In genomic region chr16:88742896-88743605, GRCh38 we compare ENCODE assay signal across 11 cellular contexts. TPM values are rescaled to one million over a fixed set of nuclear protein-coding genes. Genes with fewer than 3 reads are reported as not detected.
DNase-seq lines count a peak whose midpoint lies in the region; ATAC-seq and TF ChIP-seq lines count a peak whose summit lies in the region.
"Had no signal": no experiment of that assay in that cellular context is flagged by ENCODE, and none has a peak within 500 bp of the region (broad histone marks: within the 10 kb centered on the region; RNA-seq: fewer than 3 reads in every experiment).

No MANE protein-coding gene starts in this region.

- H3K4me1 ChIP-seq in BLaER1 (peaks cover 98% of the 10 kb centered on the region), OCI-LY7 (ENCODE audit: insufficient read depth, low read length, poor library complexity, severe bottlenecking) (peaks cover 55% of the 10 kb centered on the region)

- no peaks in the 10 kb centered on the region for H3K79me2 ChIP-seq in OCI-LY7 (ENCODE audit: insufficient read depth, low read depth, low read length)

- H3K4me2 ChIP-seq in BLaER1 (peak overlapping the region; percentile 88), OCI-LY7 (ENCODE audit: low read length) (peak overlapping the region; percentile 30; the same call in 1 of the 2 replicates)

- intact Hi-C loops in OCI-LY7 (cut with micrococcal nuclease; ENCODE audit: unreplicated experiment) (no loop called here), left colon (cut with DNase I, micrococcal nuclease) (loop anchor here in 1 of 2 donors (5.0 kb wide), 1 partner anchor 44 kb away; the partner anchor contains the start of gene PIEZO1)

- no peaks in the 10 kb centered on the region for H3K27me3 ChIP-seq in BLaER1

- no TSS peak for BruUV-seq in OCI-LY7 (replicated peaks; lab: Mats Ljungman, UMichigan)

- H3K27ac ChIP-seq in BLaER1 = no peak overlapping the region
- H3K27ac ChIP-seq in OCI-LY7 (ENCODE audit: low read depth, low read length, poor library complexity, severe bottlenecking) = no peak overlapping the region

- peaks cover 57% of the 10 kb centered on the region for H3K36me3 ChIP-seq in BLaER1
- H3K36me3 ChIP-seq in OCI-LY7 (ENCODE audit: insufficient read depth, low read length) = peaks cover 5% of the 10 kb centered on the region; the same call in 1 of the 2 replicates

- DNase-seq in COLO668 (lab: John Stamatoyannopoulos, UW; ENCODE audit: unreplicated experiment) (peak; percentile 77), OCI-LY7 (ENCODE audit: low spot score) (peak; percentile 59), left colon (peak in 1 of 2 donors; percentile 53), NCI-H510A treated with DMSO at 0.1 percent for 48 hours (lab: John Stamatoyannopoulos, UW) (no peak), NCI-H82 treated with DMSO at 0.1 percent for 48 hours (lab: John Stamatoyannopoulos, UW; ENCODE audit: unreplicated experiment) (no peak), SHP77 treated with DMSO at 0.1 percent for 48 hours (lab: John Stamatoyannopoulos, UW) (no peak)
- DNase-seq: GOT3, NCI-H226 had no signal

- no peak overlapping the region for H2AFZ ChIP-seq in OCI-LY7 (ENCODE audit: low read length)

- H4K20me1 ChIP-seq in BLaER1 = peaks cover 100% of the 10 kb centered on the region
- H4K20me1 ChIP-seq in OCI-LY7 (ENCODE audit: insufficient read depth, low read length) = no peaks in the 10 kb centered on the region

- H3K4me3 ChIP-seq in BLaER1 = no peak overlapping the region
- no peak overlapping the region for H3K4me3 ChIP-seq in OCI-LY7 (ENCODE audit: low read depth, low read length, poor library complexity, severe bottlenecking)
- H3K4me3 ChIP-seq: GM12878 had no signal

- no peaks in the 10 kb centered on the region for H3K9me2 ChIP-seq in OCI-LY7 (ENCODE audit: insufficient read depth, low read length)

- no peak overlapping the region for H3K9ac ChIP-seq in BLaER1

- CTCF ChIA-PET in OCI-LY7 (lab: Charles Lee; ENCODE audit: unreplicated experiment) = interaction anchor here (0.6 to 1.0 kb wide), 3 partner anchors 8 to 450 kb away, joined by 3 read pairs; partner anchors contain the start of gene PIEZO1

- peak; percentile 48 for ATAC-seq in left colon
- no peak for ATAC-seq in GM19467 (IDR thresholded peaks at IDR 0.05; ENCODE audit: unreplicated experiment)

- H3K9me3 ChIP-seq in BLaER1 = no peaks in the 10 kb centered on the region
- no peaks in the 10 kb centered on the region for H3K9me3 ChIP-seq in OCI-LY7 (ENCODE audit: low read length)

- no peak for TF ChIP-seq CTCF in OCI-LY7 (conservative IDR thresholded peaks at IDR 0.05; ENCODE audit: low read length)

- POLR2A ChIA-PET in OCI-LY7 (lab: Charles Lee) = no interaction called here

RNA-seq across cellular contexts. Expression of gene CTU2, which starts 36.7 kb away (rescaled TPM):
- 18.5 and 21.9 TPM in 2 replicates for total RNA-seq in OCI-LY7 (2014; rRNA removed; shearing (Covaris generic))
- total RNA-seq in OCI-LY7 (2022) = 23.3 and 24.4 TPM in 2 replicates
- 10 to 100 TPM in 1 of 2 donors, 1 to 10 TPM in 1; 9.8 to 15.0 TPM for total RNA-seq in left colon

RNA-seq across cellular contexts. Expression of gene RNF166, which starts 36.8 kb away (rescaled TPM):
- 39.2 and 52.4 TPM in 2 replicates for total RNA-seq in OCI-LY7 (2014; rRNA removed; shearing (Covaris generic))
- total RNA-seq in OCI-LY7 (2022) (40.3 and 56.2 TPM in 2 replicates), left colon (10 to 100 TPM; 11.4 to 12.0 TPM)

RNA-seq across cellular contexts. Expression of gene PIEZO1, which starts 42.0 kb away (rescaled TPM):
- total RNA-seq in OCI-LY7 (2014; rRNA removed; shearing (Covaris generic)) = 123 and 144 TPM in 2 replicates
- 154 and 157 TPM in 2 replicates for total RNA-seq in OCI-LY7 (2022)
- total RNA-seq in left colon = 100 to 1,000 TPM; 118 to 146 TPM

RNA-seq across cellular contexts. Expression of gene SNAI3, which starts 56.7 kb away (rescaled TPM):
- total RNA-seq in OCI-LY7 (2014; rRNA removed; shearing (Covaris generic)) = 2.4 and 3.1 TPM in 2 replicates
- 1.6 and 3.3 TPM in 2 replicates for total RNA-seq in OCI-LY7 (2022)
- total RNA-seq in left colon = under 1 TPM; 0.15 to 0.92 TPM

Comparison
In these comparisons a context has a peak if more than half of its experiments do, and no peak if none do; other contexts are left out.
1. DNase-seq: peak in COLO668 (single experiment) and OCI-LY7 (single experiment); none in NCI-H510A treated with DMSO at 0.1 percent for 48 hours (single experiment), NCI-H82 treated with DMSO at 0.1 percent for 48 hours (single experiment) and SHP77 treated with DMSO at 0.1 percent for 48 hours (single experiment).